22 cellular contexts compared by ENCODE assay signal in genomic region chr14:58107041-58107440, GRCh38.
"Had no signal": no experiment of that assay in that cellular context is flagged by ENCODE, and none has a peak within 500 bp of the region (broad histone marks: within the 10 kb centered on the region; RNA-seq: fewer than 3 reads in every experiment).

No MANE protein-coding gene starts in this region.

- H2AFZ ChIP-seq: hepatocyte, neural progenitor cell had no signal

- DNase-seq: islet precursor cell; left ventricle myocardium inferior; mesendoderm; naive B cell; natural killer cell; nephron progenitor cell; occipital lobe; ovary; right lobe of liver; spleen; stimulated activated CD4-positive, alpha-beta T cell treated with anti-CD3 and anti-CD28 coated beads, Interleukin-4, amount 100 ng/mL, for 24 hours; stimulated activated naive CD4-positive, alpha-beta T cell; tibial artery; upper lobe of right lung had no signal

- H3K9ac ChIP-seq: neural progenitor cell had no signal

- H3K79me2 ChIP-seq: hepatocyte had no signal

- H3K4me1 ChIP-seq: neural progenitor cell, right lobe of liver, spleen, suprapubic skin, tibial artery, upper lobe of right lung had no signal

- H3K27me3 ChIP-seq: hepatocyte, neural progenitor cell, ovary, right atrium auricular region, right lobe of liver, spleen, suprapubic skin, tibial artery, upper lobe of right lung had no signal

- H3K27ac ChIP-seq: hepatocyte, neural progenitor cell, neutrophil, ovary, right atrium auricular region, right lobe of liver, skin epidermis, spleen, suprapubic skin, thoracic aorta, tibial artery, upper lobe of right lung had no signal

- H3K4me3 ChIP-seq: hepatocyte, left ventricle myocardium inferior, lung, neural progenitor cell, ovary, right atrium auricular region, right lobe of liver, skin epidermis, spleen, suprapubic skin, thoracic aorta, tibial artery, upper lobe of right lung had no signal

- H3K36me3 ChIP-seq: left ventricle myocardium inferior, neural progenitor cell, neutrophil, ovary, right atrium auricular region, right lobe of liver, spleen, suprapubic skin, thoracic aorta, tibial artery, upper lobe of right lung had no signal

- H3K9me3 ChIP-seq: left ventricle myocardium inferior, neutrophil, ovary, right atrium auricular region, right lobe of liver, spleen, suprapubic skin, thoracic aorta, tibial artery, upper lobe of right lung had no signal

- H3K4me2 ChIP-seq: hepatocyte, neural progenitor cell had no signal
